In genomic region chrX:107936434-107936730, GRCh38 we compare ENCODE assay signal across 17 cellular contexts. TPM values are rescaled to one million over a fixed set of nuclear protein-coding genes. Genes with fewer than 3 reads are reported as not detected.
DNase-seq lines count a peak whose midpoint lies in the region; ATAC-seq and TF ChIP-seq lines count a peak whose summit lies in the region.
"Had no signal": no experiment of that assay in that cellular context is flagged by ENCODE, and none has a peak within 500 bp of the region (broad histone marks: within the 10 kb centered on the region; RNA-seq: fewer than 3 reads in every experiment).

No MANE protein-coding gene starts in this region.

- H3K4me1 ChIP-seq in ACC112 (ENCODE audit: control insufficient read depth, insufficient read depth, low read length, unreplicated experiment) (no peaks in the 10 kb centered on the region), HUES6 (ENCODE audit: control insufficient read depth, insufficient read depth, low read length) (peaks cover 9% of the 10 kb centered on the region), mesendoderm (ENCODE audit: control insufficient read depth, low read depth, low read length) (no peaks in the 10 kb centered on the region)
- H3K4me1 ChIP-seq: HAP-1, Peyer's patch had no signal

- DNase-seq in epithelial cell of esophagus (ENCODE audit: low read depth), result peak; percentile 4
- DNase-seq in mesendoderm, result no peak
- DNase-seq in HPDE6-E6E7 (ENCODE audit: extremely low spot score), result no peak
- DNase-seq: activated CD4-positive, alpha-beta T cell treated with anti-CD3 and anti-CD28 coated beads for 1 hour; cortex of kidney; immature natural killer cell; Karpas-422; NCI-H1694 treated with DMSO at 0.1 percent for 48 hours; NCI-H510A treated with DMSO at 0.1 percent for 48 hours; Peyer's patch had no signal

- H3K9ac ChIP-seq in HUES6 (ENCODE audit: low read length) (no peak overlapping the region), mesendoderm (ENCODE audit: low read length) (no peak overlapping the region)

- no peaks in the 10 kb centered on the region for H3K79me2 ChIP-seq in ACC112 (ENCODE audit: control insufficient read depth, insufficient read depth, low read length, unreplicated experiment)
- H3K79me2 ChIP-seq in mesendoderm (ENCODE audit: control insufficient read depth, insufficient read depth, low read length), result no peaks in the 10 kb centered on the region

- H3K36me3 ChIP-seq in ACC112 (ENCODE audit: insufficient read depth, low read length) (no peaks in the 10 kb centered on the region), HUES6 (ENCODE audit: control insufficient read depth, insufficient read depth, low read length) (peaks cover 17% of the 10 kb centered on the region; the same call in 1 of the 2 replicates), mesendoderm (ENCODE audit: control insufficient read depth, insufficient read depth, low read length) (no peaks in the 10 kb centered on the region)
- H3K36me3 ChIP-seq: HAP-1, Peyer's patch had no signal

- H2BK120ac ChIP-seq in mesendoderm (ENCODE audit: low read depth, low read length), result no peak overlapping the region

- no peak overlapping the region for H3K23ac ChIP-seq in mesendoderm (ENCODE audit: low read length)

- H3K4me2 ChIP-seq in mesendoderm (ENCODE audit: low read length), result no peak overlapping the region

- H3K9me3 ChIP-seq in HUES6 (ENCODE audit: control insufficient read depth, insufficient read depth, low read depth, low read length), result no peaks in the 10 kb centered on the region
- H3K9me3 ChIP-seq: HAP-1, Peyer's patch had no signal

- no peak overlapping the region for H2AFZ ChIP-seq in ACC112 (ENCODE audit: low read length, unreplicated experiment)

- no peak overlapping the region for H3K18ac ChIP-seq in mesendoderm (ENCODE audit: low read length)

- H4K5ac ChIP-seq in mesendoderm (ENCODE audit: low read length), result no peak overlapping the region

- H2BK5ac ChIP-seq in mesendoderm (ENCODE audit: low read length), result no peak overlapping the region

- no peak overlapping the region for H3K4ac ChIP-seq in mesendoderm (ENCODE audit: low read depth, low read length)

- H3K4me3 ChIP-seq in ACC112 (ENCODE audit: low read depth, low read length) (peak overlapping the region; percentile 84), HUES6 (ENCODE audit: low read depth, low read length) (peak overlapping the region; percentile 63), epithelial cell of esophagus (ENCODE audit: low read length) (peak overlapping the region; percentile 68), mesendoderm (ENCODE audit: low read length) (no peak overlapping the region)
- H3K4me3 ChIP-seq: HAP-1 had no signal

- H3K27ac ChIP-seq in ACC112 (ENCODE audit: low read depth, low read length) (no peak overlapping the region), HUES6 (ENCODE audit: low read depth, low read length) (no peak overlapping the region), mesendoderm (ENCODE audit: low read depth, low read length) (no peak overlapping the region)
- H3K27ac ChIP-seq: Peyer's patch had no signal

- no peaks in the 10 kb centered on the region for H3K27me3 ChIP-seq in ACC112 (ENCODE audit: insufficient read depth, low read length)
- peaks cover 2% of the 10 kb centered on the region; the same call in 1 of the 2 replicates for H3K27me3 ChIP-seq in HUES6 (ENCODE audit: control insufficient read depth, insufficient read depth, low read length)
- H3K27me3 ChIP-seq in mesendoderm (ENCODE audit: insufficient read depth, low read length, poor library complexity), result no peaks in the 10 kb centered on the region
- H3K27me3 ChIP-seq: Peyer's patch had no signal

- WGBS in mesendoderm (ENCODE audit: extremely low coverage, insufficient coverage, low lambda C conversion rate), result no CpG with 5 or more reads among the region's 16 CpGs

- no peak for ATAC-seq in GM18873 (IDR thresholded peaks at IDR 0.05; ENCODE audit: low FRiP score, unreplicated experiment)
- ATAC-seq in HG03442 (IDR thresholded peaks at IDR 0.05; ENCODE audit: unreplicated experiment), result no peak
- ATAC-seq in HG02623 (IDR thresholded peaks at IDR 0.05; ENCODE audit: unreplicated experiment), result no peak

- no peak overlapping the region for H4K8ac ChIP-seq in mesendoderm (ENCODE audit: low read depth, low read length)

- no peak overlapping the region for H2AK5ac ChIP-seq in mesendoderm (ENCODE audit: low read length)

- no peak overlapping the region for H2BK15ac ChIP-seq in mesendoderm (replicated peaks; ENCODE audit: low read depth)

- TF ChIP-seq CTCF in epithelial cell of esophagus (IDR thresholded peaks at IDR 0.05; ENCODE audit: insufficient read depth, low read depth, low read length, missing control alignments), result no peak

- no peaks in the 10 kb centered on the region for H3K79me1 ChIP-seq in mesendoderm (ENCODE audit: low read length)

- H3K56ac ChIP-seq in mesendoderm (ENCODE audit: low read length), result peak overlapping the region; percentile 79

RNA-seq across cellular contexts. Expression of gene TEX13B, which starts 45.8 kb away (rescaled TPM):
- 0.08 TPM for polyA plus RNA-seq in mesendoderm (2013, experiment 1 of 2)
- 0.14 TPM for polyA plus RNA-seq in mesendoderm (2013, experiment 2 of 2)
- polyA plus RNA-seq: fibroblast of lung, immature natural killer cell had no signal
